Comparison of ENCODE assay signal across 13 cellular contexts in the genomic region with DNA sequence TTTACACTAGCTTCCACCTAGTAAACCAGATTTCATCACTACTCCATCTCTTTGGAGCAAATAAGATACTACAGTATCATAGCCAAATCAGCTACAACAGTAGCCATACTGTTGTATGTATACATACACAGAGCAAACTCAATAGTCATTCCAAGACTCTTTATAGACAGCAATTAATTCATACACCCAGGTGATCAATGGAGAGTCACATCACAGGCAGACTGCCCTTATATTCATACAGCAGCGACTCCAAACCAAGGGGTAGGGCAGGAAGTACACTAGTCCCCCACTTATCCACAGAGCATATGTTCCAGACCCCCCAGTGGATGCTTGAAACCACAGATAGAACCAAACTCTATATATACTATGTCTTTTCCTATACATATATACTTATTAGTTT.
DNase-seq lines count a peak whose midpoint lies in the region; ATAC-seq, FAIRE-seq and TF ChIP-seq lines count a peak whose summit lies in the region.
"Had no signal": no experiment of that assay in that cellular context is flagged by ENCODE, and none has a peak within 500 bp of the region (broad histone marks: within the 10 kb centered on the region; RNA-seq: fewer than 3 reads in every experiment).

No MANE protein-coding gene starts in this region.

- H3K27ac ChIP-seq in spleen: peak overlapping the region in 6 of 8 donors; percentile 1 to 76 (median 60)
- H3K27ac ChIP-seq in RWPE1: no peak overlapping the region
- no peak overlapping the region for H3K27ac ChIP-seq in ovary
- H3K27ac ChIP-seq: colonic mucosa had no signal

- H3K36me3 ChIP-seq in spleen (no peaks in the 10 kb centered on the region), ovary (no peaks in the 10 kb centered on the region)
- H3K36me3 ChIP-seq: colonic mucosa had no signal

- POLR2A ChIA-PET in activated CD4-positive, alpha-beta T cell treated with anti-CD3 and anti-CD28 coated beads, Interleukin-2, amount 10 ng/mL, durations not matched to agents 7 days and 5 days (lab: Charles Lee): no interaction called here
- POLR2A ChIA-PET in activated CD4-positive, alpha-beta memory T cell treated with anti-CD3 and anti-CD28 coated beads, Interleukin-2, amount 10 ng/mL, durations not matched to agents 7 days and 5 days (lab: Charles Lee): interaction anchor here (1.1 to 1.8 kb wide), 4 partner anchors 21 to 95 kb away, joined by 3 to 7 read pairs (median 4); no protein-coding TSS in a partner anchor
- POLR2A ChIA-PET in RWPE1 (lab: Yijun Ruan, JAX; ENCODE audit: low non-redundant PET): no interaction called here

- no peak for TF ChIP-seq POLR2A in spleen (IDR thresholded peaks at IDR 0.05)
- TF ChIP-seq POLR2A in ovary (IDR thresholded peaks at IDR 0.05): no peak

- peak overlapping the region; percentile 83 for H3K27ac Mint-ChIP-seq in activated CD4-positive, alpha-beta T cell treated with anti-CD3 and anti-CD28 coated beads, Interleukin-2, amount 10 ng/mL, durations not matched to agents 7 days and 5 days
- H3K27ac Mint-ChIP-seq in activated CD4-positive, alpha-beta memory T cell treated with anti-CD3 and anti-CD28 coated beads, Interleukin-2, amount 10 ng/mL, durations not matched to agents 7 days and 5 days: peak overlapping the region; percentile 79
- H3K27ac Mint-ChIP-seq: GM23338 had no signal

- no peak for TF ChIP-seq CTCF in spleen (IDR thresholded peaks at IDR 0.05 in 8 of 11, conservative IDR thresholded peaks at IDR 0.05 in 3 of 11)
- no peak for TF ChIP-seq CTCF in RWPE1 (conservative IDR thresholded peaks at IDR 0.05; ENCODE audit: low read depth)
- no peak for TF ChIP-seq CTCF in ovary (IDR thresholded peaks at IDR 0.05)

- intact Hi-C loops in spleen (cut with DNase I; ENCODE audit: low total_unique reads) (no loop called here), ovary (cut with DNase I) (no loop called here)

- CTCF ChIA-PET in activated CD4-positive, alpha-beta T cell treated with anti-CD3 and anti-CD28 coated beads, Interleukin-2, amount 10 ng/mL, durations not matched to agents 7 days and 5 days (lab: Charles Lee): interaction anchor here (0.8 to 1.1 kb wide), 4 partner anchors 9 to 220 kb away, joined by 3 to 4 read pairs (median 3); no protein-coding TSS in a partner anchor
- CTCF ChIA-PET in activated CD4-positive, alpha-beta memory T cell treated with anti-CD3 and anti-CD28 coated beads, Interleukin-2, amount 10 ng/mL, durations not matched to agents 7 days and 5 days (lab: Charles Lee): interaction anchor here (0.5 to 1.5 kb wide), 6 partner anchors 27 to 181 kb away, joined by 3 to 7 read pairs (median 4); no protein-coding TSS in a partner anchor
- CTCF ChIA-PET in RWPE1 (lab: Yijun Ruan, JAX): no interaction called here

- TF ChIP-seq EP300 in ovary (IDR thresholded peaks at IDR 0.05): no peak

- H3K36me3 Mint-ChIP-seq in activated CD4-positive, alpha-beta T cell treated with anti-CD3 and anti-CD28 coated beads, Interleukin-2, amount 10 ng/mL, durations not matched to agents 7 days and 5 days (ENCODE audit: low read depth): peaks cover 18% of the 10 kb centered on the region
- H3K36me3 Mint-ChIP-seq in activated CD4-positive, alpha-beta memory T cell treated with anti-CD3 and anti-CD28 coated beads, Interleukin-2, amount 10 ng/mL, durations not matched to agents 7 days and 5 days (ENCODE audit: low read depth): peaks cover 10% of the 10 kb centered on the region

- no peaks in the 10 kb centered on the region for H3K27me3 Mint-ChIP-seq in activated CD4-positive, alpha-beta T cell treated with anti-CD3 and anti-CD28 coated beads, Interleukin-2, amount 10 ng/mL, durations not matched to agents 7 days and 5 days
- no peaks in the 10 kb centered on the region for H3K27me3 Mint-ChIP-seq in activated CD4-positive, alpha-beta memory T cell treated with anti-CD3 and anti-CD28 coated beads, Interleukin-2, amount 10 ng/mL, durations not matched to agents 7 days and 5 days

- H3K9me3 Mint-ChIP-seq in activated CD4-positive, alpha-beta T cell treated with anti-CD3 and anti-CD28 coated beads, Interleukin-2, amount 10 ng/mL, durations not matched to agents 7 days and 5 days: no peaks in the 10 kb centered on the region
- H3K9me3 Mint-ChIP-seq in activated CD4-positive, alpha-beta memory T cell treated with anti-CD3 and anti-CD28 coated beads, Interleukin-2, amount 10 ng/mL, durations not matched to agents 7 days and 5 days: no peaks in the 10 kb centered on the region
- H3K9me3 Mint-ChIP-seq: GM23338 had no signal

- no peak for FAIRE-seq in frontal cortex (lab: Jason Lieb, UNC)

- WGBS in spleen, 5 donors: 78 to 91% (median 88%) methylated on average over 1 of the region's 1 CpG
- 95 to 100% (median 97%) methylated on average over 1 of the region's 1 CpG for WGBS in ovary, 3 donors

- no peaks in the 10 kb centered on the region for H3K9me3 ChIP-seq in spleen
- H3K9me3 ChIP-seq in ovary: no peaks in the 10 kb centered on the region
- H3K9me3 ChIP-seq: colonic mucosa had no signal

- no peak for DNase-seq in activated CD4-positive, alpha-beta T cell treated with anti-CD3 and anti-CD28 coated beads, Interleukin-2, amount 10 ng/mL, durations not matched to agents 7 days and 5 days
- DNase-seq in activated CD4-positive, alpha-beta T cell treated with anti-CD3 and anti-CD28 coated beads, Interleukin-2, amount 50 U/mL, for 48 hours: no peak
- no peak for DNase-seq in activated CD4-positive, alpha-beta memory T cell treated with anti-CD3 and anti-CD28 coated beads, Interleukin-2, amount 10 ng/mL, durations not matched to agents 7 days and 5 days
- DNase-seq in spleen: no peak
- DNase-seq in RWPE1 (ENCODE audit: low spot score): no peak
- no peak for DNase-seq in ovary
- no peak for DNase-seq in frontal cortex (ENCODE audit: low spot score in 2 of 2)
- DNase-seq: colonic mucosa, NCI-H1105, NCI-H446 had no signal

- H3K4me3 ChIP-seq in spleen: no peak overlapping the region
- no peak overlapping the region for H3K4me3 ChIP-seq in ovary
- H3K4me3 ChIP-seq: colonic mucosa, GM23338, skin epidermis had no signal

- no peaks in the 10 kb centered on the region for H3K27me3 ChIP-seq in spleen (replicated peaks in 1 of 7)
- H3K27me3 ChIP-seq in ovary: no peaks in the 10 kb centered on the region
- H3K27me3 ChIP-seq: colonic mucosa had no signal

- no peak overlapping the region for H3K4me3 Mint-ChIP-seq in activated CD4-positive, alpha-beta T cell treated with anti-CD3 and anti-CD28 coated beads, Interleukin-2, amount 10 ng/mL, durations not matched to agents 7 days and 5 days
- H3K4me3 Mint-ChIP-seq in activated CD4-positive, alpha-beta memory T cell treated with anti-CD3 and anti-CD28 coated beads, Interleukin-2, amount 10 ng/mL, durations not matched to agents 7 days and 5 days: peak overlapping the region; percentile 22
- H3K4me3 Mint-ChIP-seq: GM23338 had no signal

- peaks cover 37 to 88% (median 63%) of the 10 kb centered on the region in 6 donors for H3K4me1 ChIP-seq in spleen
- H3K4me1 ChIP-seq in ovary (ENCODE audit: insufficient read depth): no peaks in the 10 kb centered on the region
- H3K4me1 ChIP-seq: colonic mucosa had no signal

- H3K4me1 Mint-ChIP-seq in activated CD4-positive, alpha-beta T cell treated with anti-CD3 and anti-CD28 coated beads, Interleukin-2, amount 10 ng/mL, durations not matched to agents 7 days and 5 days: peaks cover 74% of the 10 kb centered on the region
- H3K4me1 Mint-ChIP-seq in activated CD4-positive, alpha-beta memory T cell treated with anti-CD3 and anti-CD28 coated beads, Interleukin-2, amount 10 ng/mL, durations not matched to agents 7 days and 5 days: peaks cover 66% of the 10 kb centered on the region

- ATAC-seq in HG02759 (IDR thresholded peaks at IDR 0.05; ENCODE audit: unreplicated experiment): peak; percentile 23
- ATAC-seq: GM23338 had no signal

Comparison
In these comparisons a context has a peak if more than half of its experiments do, and no peak if none do; other contexts are left out.
1. H3K27ac ChIP-seq: peak in spleen (6 of 8); none in RWPE1 (single experiment) and ovary (0 of 2).